Comparison of ENCODE assay signal across 25 cellular contexts in genomic region chr7:36648441-36648840, GRCh38.
"Had no signal": no experiment of that assay in that cellular context is flagged by ENCODE, and none has a peak within 500 bp of the region (broad histone marks: within the 10 kb centered on the region; RNA-seq: fewer than 3 reads in every experiment).

No MANE protein-coding gene starts in this region.

- ATAC-seq: esophagus mucosa; gastrocnemius medialis; heart right ventricle; left cardiac atrium; lower lobe of right lung; naive thymus-derived CD4-positive, alpha-beta T cell; sciatic nerve; stimulated activated naive B cell treated with anti-CD40 and anti-IgM and Interleukin-4, amounts not matched to agents 10 μg/mL and 1 μg/mL and 100 μg/mL, for 72 hours; stimulated activated naive CD8-positive, alpha-beta T cell treated with anti-CD3 and anti-CD28 coated beads, Interleukin-15, amount 100 ng/mL, for 72 hours had no signal

- DNase-seq: cerebellar nuclear complex; dermis blood vessel endothelial cell; endodermal cell; gastrocnemius medialis; heart right ventricle; hypothalamus; islet precursor cell; left cardiac atrium; left ventricle myocardium inferior; lower lobe of right lung; mesenchymal stem cell; naive thymus-derived CD4-positive, alpha-beta T cell; posterior cingulate gyrus; spleen; stimulated activated CD4-positive, alpha-beta T cell treated with anti-CD3 and anti-CD28 coated beads, Interleukin-15, amount 100 ng/mL, for 24 hours; stimulated activated CD4-positive, alpha-beta T cell treated with anti-CD3 and anti-CD28 coated beads, Interleukin-1b, Interleukin-23, amount 100 ng/mL, for 48 hours; stimulated activated CD4-positive, alpha-beta T cell treated with anti-CD3 and anti-CD28 coated beads, Interleukin-4, amount 100 ng/mL, for 24 hours; stimulated activated naive B cell treated with anti-CD40 and anti-IgM and Interleukin-4, amounts not matched to agents 10 μg/mL and 1 μg/mL and 100 μg/mL, for 72 hours; stimulated activated naive CD8-positive, alpha-beta T cell treated with anti-CD3 and anti-CD28 coated beads, Interleukin-15, amount 100 ng/mL, for 72 hours; testis; transverse colon had no signal

- H3K9me3 ChIP-seq: gastrocnemius medialis, heart right ventricle, left ventricle myocardium inferior, lower lobe of right lung, spleen, testis, transverse colon had no signal

- H3K4me3 ChIP-seq: gastrocnemius medialis, heart right ventricle, left ventricle myocardium inferior, lower lobe of right lung, spleen, testis, transverse colon had no signal

- FAIRE-seq: colon, endothelial cell of umbilical vein had no signal

- H3K36me3 ChIP-seq: gastrocnemius medialis, left ventricle myocardium inferior, lower lobe of right lung, transverse colon had no signal

- H3K27me3 ChIP-seq: gastrocnemius medialis, heart right ventricle, spleen, testis, transverse colon had no signal

- H3K27ac ChIP-seq: gastrocnemius medialis, heart right ventricle, left ventricle myocardium inferior, lower lobe of right lung, spleen, testis, transverse colon had no signal

- H3K4me1 ChIP-seq: gastrocnemius medialis, left ventricle myocardium inferior, lower lobe of right lung, testis had no signal
